1 cellular context compared by ENCODE assay signal in the genomic region with DNA sequence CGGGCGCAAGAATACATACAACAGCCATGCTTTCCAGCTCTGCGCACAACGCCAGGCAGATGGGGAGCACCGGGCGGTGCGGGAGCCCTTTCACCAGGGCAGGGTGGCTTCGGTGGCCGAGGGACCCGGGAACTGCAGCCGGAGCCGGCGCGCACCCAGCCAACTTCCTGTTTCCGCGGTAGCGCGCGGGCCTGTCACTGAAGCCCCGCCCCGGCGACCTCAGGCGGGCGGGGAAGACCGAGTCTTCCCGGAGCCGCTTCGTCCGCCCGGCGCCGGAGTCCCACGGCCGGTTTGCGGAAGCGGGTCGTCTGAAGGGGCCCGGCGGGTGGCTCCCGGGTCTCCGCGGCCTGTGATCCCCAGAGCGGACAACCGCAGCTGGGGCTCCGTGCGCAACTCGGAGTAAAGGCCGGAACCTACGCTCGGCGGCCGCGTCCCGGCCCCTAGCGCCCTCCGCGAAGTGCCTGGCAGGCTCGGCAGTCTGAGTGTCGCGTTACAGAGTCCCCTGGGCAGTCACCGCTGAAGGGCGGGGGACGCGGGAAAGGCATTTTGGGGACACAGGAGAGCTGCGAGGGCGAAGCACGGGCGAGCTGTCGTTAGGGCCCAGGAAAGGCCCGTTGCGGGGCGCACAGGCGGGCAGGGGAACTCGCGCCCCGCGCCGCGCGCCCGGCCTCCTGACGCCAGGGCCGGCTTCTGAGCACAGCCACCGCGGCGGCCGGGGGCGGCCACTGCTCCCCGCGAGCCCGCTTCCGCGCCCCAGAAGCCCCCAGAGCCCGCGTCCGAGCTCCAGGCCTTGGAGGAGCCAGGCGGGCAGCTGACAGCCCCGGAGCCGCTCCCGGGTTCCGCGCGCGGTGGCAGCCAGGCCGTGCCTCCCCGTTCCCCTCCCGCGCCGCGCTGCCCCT.
A peak's percentile ranks its signal among the peaks of the same experiment; 100 is the strongest.
TF ChIP-seq lines count a peak whose summit lies in the region.

A gene with protein sequence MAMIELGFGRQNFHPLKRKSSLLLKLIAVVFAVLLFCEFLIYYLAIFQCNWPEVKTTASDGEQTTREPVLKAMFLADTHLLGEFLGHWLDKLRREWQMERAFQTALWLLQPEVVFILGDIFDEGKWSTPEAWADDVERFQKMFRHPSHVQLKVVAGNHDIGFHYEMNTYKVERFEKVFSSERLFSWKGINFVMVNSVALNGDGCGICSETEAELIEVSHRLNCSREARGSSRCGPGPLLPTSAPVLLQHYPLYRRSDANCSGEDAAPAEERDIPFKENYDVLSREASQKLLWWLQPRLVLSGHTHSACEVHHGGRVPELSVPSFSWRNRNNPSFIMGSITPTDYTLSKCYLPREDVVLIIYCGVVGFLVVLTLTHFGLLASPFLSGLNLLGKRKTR (minus strand): TSS at position 136 of the 899 bp plus-strand sequence. CDS start 11,053 bp downstream, outside the sequence.

TF ChIP-seq in SK-N-SH, 30 proteins besides CTCF, POLR2A, EP300 and RAD21 (continued from another document):
- TF ChIP-seq, protein P1, sequence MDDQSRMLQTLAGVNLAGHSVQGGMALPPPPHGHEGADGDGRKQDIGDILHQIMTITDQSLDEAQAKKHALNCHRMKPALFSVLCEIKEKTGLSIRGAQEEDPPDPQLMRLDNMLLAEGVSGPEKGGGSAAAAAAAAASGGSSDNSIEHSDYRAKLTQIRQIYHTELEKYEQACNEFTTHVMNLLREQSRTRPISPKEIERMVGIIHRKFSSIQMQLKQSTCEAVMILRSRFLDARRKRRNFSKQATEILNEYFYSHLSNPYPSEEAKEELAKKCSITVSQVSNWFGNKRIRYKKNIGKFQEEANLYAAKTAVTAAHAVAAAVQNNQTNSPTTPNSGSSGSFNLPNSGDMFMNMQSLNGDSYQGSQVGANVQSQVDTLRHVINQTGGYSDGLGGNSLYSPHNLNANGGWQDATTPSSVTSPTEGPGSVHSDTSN (IDR thresholded peaks at IDR 0.05): peak; percentile 5; the same call in 1 of the 2 replicates
- peak; percentile 82; the same call in 1 of the 2 replicates for TF ChIP-seq SIN3A (IDR thresholded peaks at IDR 0.05; ENCODE audit: borderline replicate concordance, low read depth, low read length)
- TF ChIP-seq EZH2phosphoT487 (IDR thresholded peaks at IDR 0.05; ENCODE audit: borderline replicate concordance, low read depth): no peak
- 0 out of 2 replicates have a peak, but pooled peaks have one; percentile 20 for TF ChIP-seq RCOR1 (IDR thresholded peaks at IDR 0.05; ENCODE audit: low read length)
- peak; percentile 64; the same call in 1 of the 2 replicates for TF ChIP-seq TAF1 (IDR thresholded peaks at IDR 0.05; ENCODE audit: borderline replicate concordance, low read depth, low read length)
- TF ChIP-seq FOXJ3 (CRISPR knock-in tag; IDR thresholded peaks at IDR 0.05): 0 out of 2 replicates have a peak, but pooled peaks have one; percentile 25
- TF ChIP-seq, protein P2, sequence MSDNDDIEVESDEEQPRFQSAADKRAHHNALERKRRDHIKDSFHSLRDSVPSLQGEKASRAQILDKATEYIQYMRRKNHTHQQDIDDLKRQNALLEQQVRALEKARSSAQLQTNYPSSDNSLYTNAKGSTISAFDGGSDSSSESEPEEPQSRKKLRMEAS (IDR thresholded peaks at IDR 0.05; ENCODE audit: low read depth): peak; percentile 51; the same call in 1 of the 2 replicates
- no peak for TF ChIP-seq RXRA (IDR thresholded peaks at IDR 0.05; ENCODE audit: borderline replicate concordance, low read depth)
- TF ChIP-seq MEF2A (IDR thresholded peaks at IDR 0.05; ENCODE audit: borderline replicate concordance, low read depth): no peak
- no peak for TF ChIP-seq RFX5 (IDR thresholded peaks at IDR 0.05; ENCODE audit: low read length)
- TF ChIP-seq, protein P3, sequence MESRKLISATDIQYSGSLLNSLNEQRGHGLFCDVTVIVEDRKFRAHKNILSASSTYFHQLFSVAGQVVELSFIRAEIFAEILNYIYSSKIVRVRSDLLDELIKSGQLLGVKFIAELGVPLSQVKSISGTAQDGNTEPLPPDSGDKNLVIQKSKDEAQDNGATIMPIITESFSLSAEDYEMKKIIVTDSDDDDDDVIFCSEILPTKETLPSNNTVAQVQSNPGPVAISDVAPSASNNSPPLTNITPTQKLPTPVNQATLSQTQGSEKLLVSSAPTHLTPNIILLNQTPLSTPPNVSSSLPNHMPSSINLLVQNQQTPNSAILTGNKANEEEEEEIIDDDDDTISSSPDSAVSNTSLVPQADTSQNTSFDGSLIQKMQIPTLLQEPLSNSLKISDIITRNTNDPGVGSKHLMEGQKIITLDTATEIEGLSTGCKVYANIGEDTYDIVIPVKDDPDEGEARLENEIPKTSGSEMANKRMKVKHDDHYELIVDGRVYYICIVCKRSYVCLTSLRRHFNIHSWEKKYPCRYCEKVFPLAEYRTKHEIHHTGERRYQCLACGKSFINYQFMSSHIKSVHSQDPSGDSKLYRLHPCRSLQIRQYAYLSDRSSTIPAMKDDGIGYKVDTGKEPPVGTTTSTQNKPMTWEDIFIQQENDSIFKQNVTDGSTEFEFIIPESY (IDR thresholded peaks at IDR 0.05; ENCODE audit: borderline replicate concordance, low read depth): no peak
